In the genomic region with DNA sequence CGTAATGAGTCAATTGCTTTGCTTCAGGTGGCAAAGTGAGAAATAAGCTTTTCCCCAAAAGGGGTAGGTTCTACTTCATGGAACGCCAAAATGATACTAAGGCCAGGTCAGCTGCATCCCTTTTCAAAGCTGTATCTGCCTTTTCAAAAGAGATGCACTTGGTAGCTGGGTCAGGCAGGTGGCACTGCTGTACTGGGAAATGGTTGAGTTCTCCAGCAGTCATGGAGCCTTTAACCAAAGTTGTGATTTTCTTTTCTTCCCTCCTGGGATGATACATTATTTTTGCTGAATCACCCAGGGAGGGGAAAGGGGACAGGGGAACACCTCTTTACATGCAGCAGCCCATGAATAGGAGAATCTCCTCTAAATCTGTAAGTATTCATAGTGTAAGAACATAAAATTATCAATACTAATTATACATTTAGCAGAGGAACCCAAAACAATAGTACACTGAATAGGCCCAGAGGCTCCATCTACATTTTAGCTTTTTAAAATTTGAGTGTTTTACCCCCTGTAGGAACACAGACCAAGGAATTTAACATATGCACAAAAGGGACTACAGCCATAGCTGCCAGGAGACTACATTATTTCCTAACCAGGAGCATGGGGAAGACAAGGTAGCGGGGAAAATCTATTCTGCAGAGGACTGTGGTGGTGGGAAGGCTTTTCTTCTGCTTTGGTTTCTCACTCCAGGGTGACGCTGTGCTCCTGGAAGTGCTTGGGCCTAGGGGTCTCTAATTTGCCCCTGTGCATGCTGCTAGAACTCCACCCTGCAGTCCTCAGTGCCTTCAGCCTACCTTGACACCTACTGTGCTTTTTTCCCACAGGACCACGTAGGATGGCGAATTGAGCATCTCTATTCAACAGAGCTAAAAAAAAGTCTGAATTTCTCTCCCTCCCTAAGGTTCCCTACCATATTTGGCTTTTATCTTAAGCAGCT, we compare ENCODE assay signal across 1 cellular context.
TF ChIP-seq lines count a peak whose summit lies in the region.

No MANE protein-coding gene starts in this region.

TF ChIP-seq in HEK293, 187 proteins besides CTCF, POLR2A, EP300 and RAD21 (continued from another document):
- TF ChIP-seq, protein P1, sequence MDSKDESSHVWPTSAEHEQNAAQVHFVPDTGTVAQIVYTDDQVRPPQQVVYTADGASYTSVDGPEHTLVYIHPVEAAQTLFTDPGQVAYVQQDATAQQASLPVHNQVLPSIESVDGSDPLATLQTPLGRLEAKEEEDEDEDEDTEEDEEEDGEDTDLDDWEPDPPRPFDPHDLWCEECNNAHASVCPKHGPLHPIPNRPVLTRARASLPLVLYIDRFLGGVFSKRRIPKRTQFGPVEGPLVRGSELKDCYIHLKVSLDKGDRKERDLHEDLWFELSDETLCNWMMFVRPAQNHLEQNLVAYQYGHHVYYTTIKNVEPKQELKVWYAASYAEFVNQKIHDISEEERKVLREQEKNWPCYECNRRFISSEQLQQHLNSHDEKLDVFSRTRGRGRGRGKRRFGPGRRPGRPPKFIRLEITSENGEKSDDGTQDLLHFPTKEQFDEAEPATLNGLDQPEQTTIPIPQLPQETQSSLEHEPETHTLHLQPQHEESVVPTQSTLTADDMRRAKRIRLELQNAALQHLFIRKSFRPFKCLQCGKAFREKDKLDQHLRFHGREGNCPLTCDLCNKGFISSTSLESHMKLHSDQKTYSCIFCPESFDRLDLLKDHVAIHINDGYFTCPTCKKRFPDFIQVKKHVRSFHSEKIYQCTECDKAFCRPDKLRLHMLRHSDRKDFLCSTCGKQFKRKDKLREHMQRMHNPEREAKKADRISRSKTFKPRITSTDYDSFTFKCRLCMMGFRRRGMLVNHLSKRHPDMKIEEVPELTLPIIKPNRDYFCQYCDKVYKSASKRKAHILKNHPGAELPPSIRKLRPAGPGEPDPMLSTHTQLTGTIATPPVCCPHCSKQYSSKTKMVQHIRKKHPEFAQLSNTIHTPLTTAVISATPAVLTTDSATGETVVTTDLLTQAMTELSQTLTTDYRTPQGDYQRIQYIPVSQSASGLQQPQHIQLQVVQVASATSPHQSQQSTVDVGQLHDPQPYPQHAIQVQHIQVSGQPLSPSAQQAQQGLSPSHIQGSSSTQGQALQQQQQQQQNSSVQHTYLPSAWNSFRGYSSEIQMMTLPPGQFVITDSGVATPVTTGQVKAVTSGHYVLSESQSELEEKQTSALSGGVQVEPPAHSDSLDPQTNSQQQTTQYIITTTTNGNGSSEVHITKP (tag by site-specific recombination; IDR thresholded peaks at IDR 0.05): no peak
- TF ChIP-seq, protein P2, sequence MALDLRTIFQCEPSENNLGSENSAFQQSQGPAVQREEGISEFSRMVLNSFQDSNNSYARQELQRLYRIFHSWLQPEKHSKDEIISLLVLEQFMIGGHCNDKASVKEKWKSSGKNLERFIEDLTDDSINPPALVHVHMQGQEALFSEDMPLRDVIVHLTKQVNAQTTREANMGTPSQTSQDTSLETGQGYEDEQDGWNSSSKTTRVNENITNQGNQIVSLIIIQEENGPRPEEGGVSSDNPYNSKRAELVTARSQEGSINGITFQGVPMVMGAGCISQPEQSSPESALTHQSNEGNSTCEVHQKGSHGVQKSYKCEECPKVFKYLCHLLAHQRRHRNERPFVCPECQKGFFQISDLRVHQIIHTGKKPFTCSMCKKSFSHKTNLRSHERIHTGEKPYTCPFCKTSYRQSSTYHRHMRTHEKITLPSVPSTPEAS (tag by site-specific recombination; IDR thresholded peaks at IDR 0.05): no peak
- TF ChIP-seq SP2 (tag by site-specific recombination; IDR thresholded peaks at IDR 0.05): no peak
- TF ChIP-seq ZNF777 (tag by site-specific recombination; IDR thresholded peaks at IDR 0.05; ENCODE audit: borderline replicate concordance): no peak
- TF ChIP-seq BCL11A (tag by site-specific recombination; IDR thresholded peaks at IDR 0.05; ENCODE audit: low read depth): no peak
